26 cellular contexts compared by ENCODE assay signal in the genomic region with DNA sequence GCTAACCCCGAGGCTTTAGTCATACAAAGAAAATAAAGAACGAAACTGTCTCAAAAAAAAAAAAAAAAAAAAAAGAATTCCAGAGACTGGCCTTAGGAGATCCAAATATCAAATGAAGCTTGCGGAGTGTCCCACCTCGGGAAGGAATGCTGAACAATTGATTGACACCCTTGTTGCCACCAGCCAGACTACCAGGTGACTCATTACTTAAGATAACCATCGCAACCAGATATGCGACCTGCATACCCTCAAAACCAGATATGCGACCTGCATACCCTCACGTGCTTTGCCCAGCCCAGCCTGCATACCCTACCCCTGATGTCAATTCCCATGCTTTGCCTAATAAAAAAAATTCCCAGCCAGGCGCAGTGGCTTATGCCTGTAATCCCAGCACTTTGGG. TPM values are rescaled to one million over a fixed set of nuclear protein-coding genes. Genes with fewer than 3 reads are reported as not detected.
DNase-seq lines count a peak whose midpoint lies in the region; ATAC-seq and TF ChIP-seq lines count a peak whose summit lies in the region.
"Had no signal": no experiment of that assay in that cellular context is flagged by ENCODE, and none has a peak within 500 bp of the region (broad histone marks: within the 10 kb centered on the region; RNA-seq: fewer than 3 reads in every experiment).

No MANE protein-coding gene starts in this region.

- no peaks in the 10 kb centered on the region for H3K27me3 ChIP-seq in HCT116 (ENCODE audit: insufficient read depth, low read length)
- H3K27me3 ChIP-seq: MG63 had no signal

- no peak overlapping the region for H3K9ac ChIP-seq in HCT116 (ENCODE audit: low read length)

- no peak for TF ChIP-seq POLR2A in HCT116 (IDR thresholded peaks at IDR 0.05; ENCODE audit: borderline replicate concordance, extremely low read depth, insufficient read depth, insufficient read length)

- H3K4me1 ChIP-seq in HCT116 (ENCODE audit: control insufficient read depth in 1 of 2, insufficient read depth in 2 of 2, low read length in 2 of 2) = peaks cover 24 to 31% of the 10 kb centered on the region in 2 experiments
- H3K4me1 ChIP-seq in mesodermal cell (ENCODE audit: control insufficient read depth, insufficient read depth, low read length, poor library complexity, severe bottlenecking) = peaks cover 21% of the 10 kb centered on the region

- H3K4me3 ChIP-seq in HCT116 (replicated peaks in 1 of 2; ENCODE audit: low read depth in 1 of 2, low read length in 2 of 2) = no peak overlapping the region
- H3K4me3 ChIP-seq in mesodermal cell (ENCODE audit: extremely low read depth, insufficient read depth, low read length, poor library complexity, severe bottlenecking) = no peak overlapping the region
- H3K4me3 ChIP-seq: MG63 had no signal

- H3K79me2 ChIP-seq in HCT116 (ENCODE audit: insufficient read depth, low read length) = peaks cover 20% of the 10 kb centered on the region

- H3K9me2 ChIP-seq in HCT116 (ENCODE audit: insufficient read depth) = no peaks in the 10 kb centered on the region

- no peak for TF ChIP-seq CTCF in HCT116 (IDR thresholded peaks at IDR 0.05 in 2 of 3, conservative IDR thresholded peaks at IDR 0.05 in 1 of 3; ENCODE audit: borderline replicate concordance in 1 of 3, insufficient read depth in 1 of 3, low read depth in 2 of 3, low read length in 2 of 3)
- no peak for TF ChIP-seq CTCF in VCaP (conservative IDR thresholded peaks at IDR 0.05)

- TF ChIP-seq RAD21 in HCT116 (IDR thresholded peaks at IDR 0.05; ENCODE audit: low read depth) = no peak

- H2AFZ ChIP-seq in HCT116 (ENCODE audit: low read depth, low read length, poor library complexity, severe bottlenecking) = no peak overlapping the region

- H3K27ac ChIP-seq in HCT116 (ENCODE audit: low read depth, low read length) (peak overlapping the region; percentile 33; the same call in 1 of the 2 replicates), VCaP (0 out of 2 replicates have a peak overlapping the region, but pooled peaks have one; percentile 99), mesodermal cell (ENCODE audit: low read depth, low read length, severe bottlenecking) (peak overlapping the region; percentile 53)

- no peaks in the 10 kb centered on the region for H3K9me3 ChIP-seq in HCT116 (ENCODE audit: control insufficient read depth in 1 of 2, insufficient read depth in 1 of 2, low read depth in 1 of 2, low read length in 2 of 2)
- H3K9me3 ChIP-seq in mesodermal cell (ENCODE audit: control insufficient read depth, low read length) = no peaks in the 10 kb centered on the region
- H3K9me3 ChIP-seq: MG63 had no signal

- H3K4me2 ChIP-seq in HCT116 (ENCODE audit: low read length) = peak overlapping the region; percentile 40

- CTCF ChIA-PET in HCT116 (lab: Charles Lee) = no interaction called here

- no peaks in the 10 kb centered on the region for H4K20me1 ChIP-seq in HCT116 (ENCODE audit: insufficient read depth)

- POLR2A ChIA-PET in HCT116 (lab: Charles Lee) = no interaction called here

- 85 to 94% methylated on average over 7 to 9 of the region's 9 CpGs for WGBS in mesodermal cell (ENCODE audit: insufficient coverage in 2 of 2), 2 experiments

- intact Hi-C loops in HCT116 (cut with micrococcal nuclease) = no loop called here

- DNase-seq in HCT116 (ENCODE audit: low read depth, low spot score) (no peak), ureter (ENCODE audit: low spot score) (peak; percentile 44), medulla oblongata (ENCODE audit: extremely low spot score) (no peak)
- no peak for DNase-seq in stimulated activated naive CD4-positive, alpha-beta T cell (lab: John Stamatoyannopoulos, UW)
- DNase-seq: activated CD4-positive, alpha-beta T cell treated with anti-CD3 and anti-CD28 coated beads, Interleukin-2, amount 50 U/mL, for 4 hours; activated naive CD4-positive, alpha-beta T cell treated with anti-CD3 and anti-CD28 coated beads for 36 hours; aorta; CD8-positive, alpha-beta memory T cell; glutamatergic neuron; GOT3; MG63; naive B cell; NCI-H1436 treated with DMSO at 0.1 percent for 48 hours; NCI-H526; small intestine; stimulated activated CD8-positive, alpha-beta memory T cell treated with anti-CD3 and anti-CD28 coated beads, Interleukin-4, amount 100 ng/mL, for 48 hours; substantia nigra had no signal

- BruUV-seq in HCT116 (replicated peaks; lab: Mats Ljungman, UMichigan) = no TSS peak

- peaks cover 4 to 11% of the 10 kb centered on the region in 2 experiments; a peak in 2 of 4 replicates for H3K36me3 ChIP-seq in HCT116 (ENCODE audit: control insufficient read depth in 1 of 2, insufficient read depth in 2 of 2, low read length in 2 of 2)
- H3K36me3 ChIP-seq in mesodermal cell (ENCODE audit: control insufficient read depth, insufficient read depth, low read length) = peaks cover 40% of the 10 kb centered on the region

- ATAC-seq in HCT116 (peak; percentile 32; the same call in 1 of the 2 replicates), GM18907 (IDR thresholded peaks at IDR 0.05; ENCODE audit: unreplicated experiment) (no peak)
- ATAC-seq: HepG2, Right ventricle myocardium inferior had no signal

- RAD21 ChIA-PET in HCT116 (lab: Charles Lee; ENCODE audit: low non-redundant PET in 1 of 2, low total read pairs in 2 of 2, uncharacterized antibody in 2 of 2, unreplicated experiment in 2 of 2) = no interaction called here

TF ChIP-seq in HCT116, 20 proteins besides CTCF, POLR2A, EP300 and RAD21:
- TF ChIP-seq FOSL1 (IDR thresholded peaks at IDR 0.05; ENCODE audit: low read depth) (no peak), CEBPB (IDR thresholded peaks at IDR 0.05; ENCODE audit: low read depth) (no peak), POLR2AphosphoS5 (IDR thresholded peaks at IDR 0.05; ENCODE audit: low read depth, low read length) (no peak)
- TF ChIP-seq, protein P1, sequence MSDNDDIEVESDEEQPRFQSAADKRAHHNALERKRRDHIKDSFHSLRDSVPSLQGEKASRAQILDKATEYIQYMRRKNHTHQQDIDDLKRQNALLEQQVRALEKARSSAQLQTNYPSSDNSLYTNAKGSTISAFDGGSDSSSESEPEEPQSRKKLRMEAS (IDR thresholded peaks at IDR 0.05) = no peak
TF ChIP-seq in HCT116: peak in this region for 0.

RNA-seq across cellular contexts. Expression of a gene that starts 2.7 kb away (rescaled TPM):
- total RNA-seq in HCT116 (2021; ENCODE audit: unreplicated experiment) (23.0 TPM), ureter (22.8 TPM)
- polyA plus RNA-seq in HCT116 (2012) = 17.6 and 18.4 TPM in 2 replicates
- 27.7 TPM for polyA plus RNA-seq in mesodermal cell (2013, experiment 1 of 2)
- 25.4 TPM for polyA plus RNA-seq in mesodermal cell (2013, experiment 2 of 2)

RNA-seq across cellular contexts. Expression of a gene that starts 37.2 kb away (rescaled TPM):
- total RNA-seq in HCT116 (2021; ENCODE audit: unreplicated experiment) (not detected), ureter (not detected)
- 0.82 and 1.6 TPM in 2 replicates for polyA plus RNA-seq in HCT116 (2012)
- polyA plus RNA-seq in mesodermal cell (2013, experiment 1 of 2) = not detected
- not detected for polyA plus RNA-seq in mesodermal cell (2013, experiment 2 of 2)
- total RNA-seq: activated naive CD4-positive, alpha-beta T cell treated with anti-CD3 and anti-CD28 coated beads for 36 hours; aorta; CD8-positive, alpha-beta memory T cell; cerebellum; Daoy; lower leg skin; Right ventricle myocardium inferior; T-helper 1 cell treated with Interleukin-12 subunit alpha and Interleukin-12 subunit beta and Interleukin-4 antibody, amounts not matched to agents 30 ng/mL and 1 ng/mL, for 36 hours had no signal
- polyA plus RNA-seq: HepG2 had no signal

RNA-seq across cellular contexts. Expression of a gene that starts 39.9 kb away (rescaled TPM):
- total RNA-seq in HCT116 (2021; ENCODE audit: unreplicated experiment) (13.2 TPM), ureter (19.7 TPM)
- polyA plus RNA-seq in HCT116 (2012) = 10.3 and 14.2 TPM in 2 replicates
- 42.3 TPM for polyA plus RNA-seq in mesodermal cell (2013, experiment 1 of 2)
- 36.6 TPM for polyA plus RNA-seq in mesodermal cell (2013, experiment 2 of 2)

Comparison
In these comparisons a context has a peak if more than half of its experiments do, and no peak if none do; other contexts are left out.
1. H3K27ac ChIP-seq: peak in every context shown above with its lines; median percentile 99 in VCaP; 53 in mesodermal cell; 33 in HCT116.